ENCODE assay signal across 8 cellular contexts in genomic region chr1:144935310-144935709, GRCh38.
DNase-seq lines count a peak whose midpoint lies in the region; ATAC-seq, FAIRE-seq and TF ChIP-seq lines count a peak whose summit lies in the region.
"Not testable (repeated sequence)": the region's sequence is repeated elsewhere in the genome, so short reads cannot be mapped to it uniquely, and the experiment has no call there.

No MANE protein-coding gene starts in this region.

- H3K36me3 Mint-ChIP-seq in CD8-positive, alpha-beta T cell; activated CD8-positive, alpha-beta T cell treated with anti-CD3 and anti-CD28 coated beads, Interleukin-2, amount 10 ng/mL, durations not matched to agents 7 days and 5 days (ENCODE audit: low read depth); activated naive CD8-positive, alpha-beta T cell treated with anti-CD3 and anti-CD28 coated beads, Interleukin-2, amount 10 ng/mL, durations not matched to agents 7 days and 5 days; naive thymus-derived CD8-positive, alpha-beta T cell: not testable (repeated sequence)

- H2AFZ ChIP-seq in DND-41 (ENCODE audit: low read depth, low read length); K562 (ENCODE audit: low read depth, low read length); HepG2 (ENCODE audit: low read length): not testable (repeated sequence)

- not testable (repeated sequence) for FAIRE-seq in K562 (lab: Jason Lieb, UNC); HepG2 (lab: Jason Lieb, UNC)

- TF ChIP-seq RAD21 in K562 (CRISPR knock-in tag; conservative IDR thresholded peaks at IDR 0.05 in 1 of 2, IDR thresholded peaks at IDR 0.05 in 1 of 2); HepG2 (CRISPR knock-in tag; IDR thresholded peaks at IDR 0.05): not testable (repeated sequence)

- not testable (repeated sequence) for H3K27me3 Mint-ChIP-seq in CD8-positive, alpha-beta T cell (ENCODE audit: low read depth); activated CD8-positive, alpha-beta T cell treated with anti-CD3 and anti-CD28 coated beads, Interleukin-2, amount 10 ng/mL, durations not matched to agents 7 days and 5 days (ENCODE audit: low read depth); activated naive CD8-positive, alpha-beta T cell treated with anti-CD3 and anti-CD28 coated beads, Interleukin-2, amount 10 ng/mL, durations not matched to agents 7 days and 5 days; naive thymus-derived CD8-positive, alpha-beta T cell

- not testable (repeated sequence) for H3K27ac ChIP-seq in CD8-positive, alpha-beta T cell (ENCODE audit: low read depth, low read length); DND-41 (ENCODE audit: low read length); Panc1 (ENCODE audit: low read length); K562 (ENCODE audit: extremely low read depth, low read depth, low read length); HepG2 (ENCODE audit: extremely low read length, insufficient read depth, low read length)

- H3K27ac Mint-ChIP-seq in CD8-positive, alpha-beta T cell; activated CD8-positive, alpha-beta T cell treated with anti-CD3 and anti-CD28 coated beads, Interleukin-2, amount 10 ng/mL, durations not matched to agents 7 days and 5 days; activated naive CD8-positive, alpha-beta T cell treated with anti-CD3 and anti-CD28 coated beads, Interleukin-2, amount 10 ng/mL, durations not matched to agents 7 days and 5 days; naive thymus-derived CD8-positive, alpha-beta T cell: not testable (repeated sequence)

- in situ Hi-C loops in Panc1 (cut with HindIII; ENCODE audit: low pct_unique_long_range_greater_than_20kb, low sequenced_read_pairs); K562 (cut with MboI); HepG2 (cut with HindIII; ENCODE audit: extremely low pct_ligation_motif_present, low pct_unique_long_range_greater_than_20kb): not testable (repeated sequence)

- intact Hi-C loops in CD8-positive, alpha-beta T cell (cut with DNase I, micrococcal nuclease); Panc1 (cut with micrococcal nuclease; ENCODE audit: unreplicated experiment); K562 (cut with micrococcal nuclease); HepG2 (cut with micrococcal nuclease; ENCODE audit: unreplicated experiment): not testable (repeated sequence)

- H3K4me3 Mint-ChIP-seq in CD8-positive, alpha-beta T cell; activated CD8-positive, alpha-beta T cell treated with anti-CD3 and anti-CD28 coated beads, Interleukin-2, amount 10 ng/mL, durations not matched to agents 7 days and 5 days; activated naive CD8-positive, alpha-beta T cell treated with anti-CD3 and anti-CD28 coated beads, Interleukin-2, amount 10 ng/mL, durations not matched to agents 7 days and 5 days; naive thymus-derived CD8-positive, alpha-beta T cell: not testable (repeated sequence)

- TF ChIP-seq EP300 in K562 (IDR thresholded peaks at IDR 0.05; ENCODE audit: low read length); HepG2 (IDR thresholded peaks at IDR 0.05; ENCODE audit: low read depth in 2 of 2, low read length in 2 of 2); HepG2 (CRISPR knock-in tag; IDR thresholded peaks at IDR 0.05; ENCODE audit: borderline replicate concordance): not testable (repeated sequence)

- no CpG with 5 or more reads among the region's 3 CpGs for WGBS in K562 (ENCODE audit: insufficient coverage, low coverage, missing lambda C conversion rate)
- no CpG with 5 or more reads among the region's 3 CpGs for WGBS in HepG2 (ENCODE audit: low lambda C conversion rate)

- H3K9ac ChIP-seq in DND-41 (ENCODE audit: low read depth, low read length); K562 (ENCODE audit: insufficient read depth in 1 of 2, low read depth in 2 of 2, low read length in 2 of 2); HepG2 (ENCODE audit: insufficient read depth, low read depth, low read length): not testable (repeated sequence)

- CTCF ChIA-PET in CD8-positive, alpha-beta T cell (lab: Charles Lee); Panc1 (lab: Charles Lee); activated CD8-positive, alpha-beta T cell treated with anti-CD3 and anti-CD28 coated beads, Interleukin-2, amount 10 ng/mL, durations not matched to agents 7 days and 5 days (lab: Charles Lee); K562 (lab: Yijun Ruan, JAX; ENCODE audit: low intra/inter-chr PET ratio); HepG2 (lab: Yijun Ruan, JAX; ENCODE audit: low intra/inter-chr PET ratio, low total read pairs): not testable (repeated sequence)

- H4K20me1 ChIP-seq in DND-41 (ENCODE audit: insufficient read depth, low read length); K562 (replicated peaks; ENCODE audit: control insufficient read depth, insufficient read depth, low read length); HepG2 (ENCODE audit: insufficient read depth, low read length): not testable (repeated sequence)

- H3K4me1 ChIP-seq in CD8-positive, alpha-beta T cell (ENCODE audit: insufficient read depth, low read length); DND-41 (ENCODE audit: insufficient read depth, low read length); Panc1 (ENCODE audit: control insufficient read depth, insufficient read depth, low read length); K562 (replicated peaks in 1 of 2; ENCODE audit: control insufficient read depth in 2 of 2, insufficient read depth in 2 of 2, low read length in 2 of 2); HepG2 (ENCODE audit: insufficient read depth, low read length): not testable (repeated sequence)

- POLR2A ChIA-PET in CD8-positive, alpha-beta T cell (lab: Charles Lee); Panc1 (lab: Charles Lee); activated CD8-positive, alpha-beta T cell treated with anti-CD3 and anti-CD28 coated beads, Interleukin-2, amount 10 ng/mL, durations not matched to agents 7 days and 5 days (lab: Charles Lee); activated naive CD8-positive, alpha-beta T cell treated with anti-CD3 and anti-CD28 coated beads, Interleukin-2, amount 10 ng/mL, durations not matched to agents 7 days and 5 days (lab: Charles Lee); K562 (lab: Yijun Ruan, JAX); HepG2 (lab: Yijun Ruan, JAX); naive thymus-derived CD8-positive, alpha-beta T cell (lab: Charles Lee): not testable (repeated sequence)

- H3K9me1 ChIP-seq in K562 (ENCODE audit: control insufficient read depth, insufficient read depth, low read length), result not testable (repeated sequence)

- peak; percentile 48 for ATAC-seq in CD8-positive, alpha-beta T cell
- ATAC-seq in DND-41 (ENCODE audit: insufficient read depth, low read depth), result peak; percentile 77
- not testable (repeated sequence) for ATAC-seq in Panc1, K562, HepG2
- peak; percentile 50 for ATAC-seq in activated CD8-positive, alpha-beta T cell treated with anti-CD3 and anti-CD28 coated beads, Interleukin-2, amount 10 ng/mL, durations not matched to agents 7 days and 5 days
- peak; percentile 74 for ATAC-seq in activated naive CD8-positive, alpha-beta T cell treated with anti-CD3 and anti-CD28 coated beads, Interleukin-2, amount 10 ng/mL, durations not matched to agents 7 days and 5 days (ENCODE audit: low read depth)
- peak; percentile 76 to 84 for ATAC-seq in naive thymus-derived CD8-positive, alpha-beta T cell

- not testable (repeated sequence) for DNase-seq in CD8-positive, alpha-beta T cell; DND-41; Panc1 (ENCODE audit: low read depth, low spot score); activated CD8-positive, alpha-beta T cell treated with anti-CD3 and anti-CD28 coated beads, Interleukin-2, amount 10 ng/mL, durations not matched to agents 7 days and 5 days; activated naive CD8-positive, alpha-beta T cell treated with anti-CD3 and anti-CD28 coated beads, Interleukin-2, amount 10 ng/mL, durations not matched to agents 7 days and 5 days; K562 (ENCODE audit: extremely low read depth in 1 of 4, low spot score in 3 of 4); HepG2 (ENCODE audit: low spot score); naive thymus-derived CD8-positive, alpha-beta T cell

- not testable (repeated sequence) for H3K4me2 ChIP-seq in DND-41 (ENCODE audit: insufficient read depth, low read length); K562 (ENCODE audit: insufficient read depth, low read length); HepG2 (ENCODE audit: low read depth, low read length)

- H3K4me1 Mint-ChIP-seq in CD8-positive, alpha-beta T cell (ENCODE audit: low read depth); activated CD8-positive, alpha-beta T cell treated with anti-CD3 and anti-CD28 coated beads, Interleukin-2, amount 10 ng/mL, durations not matched to agents 7 days and 5 days (ENCODE audit: low read depth); activated naive CD8-positive, alpha-beta T cell treated with anti-CD3 and anti-CD28 coated beads, Interleukin-2, amount 10 ng/mL, durations not matched to agents 7 days and 5 days; naive thymus-derived CD8-positive, alpha-beta T cell: not testable (repeated sequence)

- H3K79me2 ChIP-seq in DND-41 (ENCODE audit: insufficient read depth, low read length); K562 (ENCODE audit: control insufficient read depth, insufficient read depth, low read length); HepG2 (ENCODE audit: insufficient read depth, low read length): not testable (repeated sequence)

- H3K27me3 ChIP-seq in CD8-positive, alpha-beta T cell (ENCODE audit: insufficient read depth, low read length); DND-41 (ENCODE audit: insufficient read depth, low read length, poor library complexity); Panc1 (ENCODE audit: control insufficient read depth, insufficient read depth, low read length); K562 (ENCODE audit: control insufficient read depth in 2 of 2, insufficient read depth in 2 of 2, low read length in 2 of 2); HepG2 (ENCODE audit: control insufficient read depth in 1 of 2, insufficient read depth in 2 of 2, low read length in 2 of 2): not testable (repeated sequence)

- TF ChIP-seq POLR2A in K562 (conservative IDR thresholded peaks at IDR 0.05); HepG2 (IDR thresholded peaks at IDR 0.05; ENCODE audit: insufficient read depth in 1 of 2, low read depth in 2 of 2, low read length in 2 of 2): not testable (repeated sequence)

- not testable (repeated sequence) for TF ChIP-seq CTCF in CD8-positive, alpha-beta T cell (IDR thresholded peaks at IDR 0.05); DND-41 (IDR thresholded peaks at IDR 0.05; ENCODE audit: borderline replicate concordance, extremely low read depth, low read length, poor library complexity, severe bottlenecking); Panc1 (IDR thresholded peaks at IDR 0.05); K562 (IDR thresholded peaks at IDR 0.05 in 2 of 3, conservative IDR thresholded peaks at IDR 0.05 in 1 of 3; ENCODE audit: insufficient read depth in 2 of 3, low read depth in 1 of 3, low read length in 3 of 3); HepG2 (CRISPR knock-in tag; IDR thresholded peaks at IDR 0.05)

- BruUV-seq in Panc1 (replicated peaks; lab: Mats Ljungman, UMichigan), result TSS peak; percentile 72
- TSS peak; percentile 42 for BruUV-seq in K562 (replicated peaks; lab: Mats Ljungman, UMichigan)
- TSS peak; percentile 32 for BruUV-seq in HepG2 (replicated peaks; lab: Mats Ljungman, UMichigan)

- H3K9me3 Mint-ChIP-seq in CD8-positive, alpha-beta T cell; activated CD8-positive, alpha-beta T cell treated with anti-CD3 and anti-CD28 coated beads, Interleukin-2, amount 10 ng/mL, durations not matched to agents 7 days and 5 days (ENCODE audit: insufficient read depth); activated naive CD8-positive, alpha-beta T cell treated with anti-CD3 and anti-CD28 coated beads, Interleukin-2, amount 10 ng/mL, durations not matched to agents 7 days and 5 days; naive thymus-derived CD8-positive, alpha-beta T cell: not testable (repeated sequence)

- H3K36me3 ChIP-seq in CD8-positive, alpha-beta T cell (ENCODE audit: insufficient read depth, low read length); DND-41 (ENCODE audit: insufficient read depth, low read length); Panc1 (ENCODE audit: control insufficient read depth, insufficient read depth, low read length); K562 (ENCODE audit: control insufficient read depth, insufficient read depth, low read length); HepG2 (replicated peaks in 1 of 2; ENCODE audit: control insufficient read depth in 1 of 2, insufficient read depth in 2 of 2, low read length in 2 of 2): not testable (repeated sequence)

- H3K4me3 ChIP-seq in CD8-positive, alpha-beta T cell (ENCODE audit: low read depth, low read length); DND-41 (ENCODE audit: low read depth in 1 of 2, low read length in 2 of 2); Panc1 (ENCODE audit: low read depth in 2 of 2, low read length in 2 of 2); K562; HepG2 (replicated peaks in 1 of 3; ENCODE audit: insufficient read depth in 1 of 3, low read depth in 2 of 3, low read length in 3 of 3): not testable (repeated sequence)

- H3K9me3 ChIP-seq in CD8-positive, alpha-beta T cell (ENCODE audit: low read length); DND-41 (ENCODE audit: insufficient read depth, low read length, severe bottlenecking); Panc1 (ENCODE audit: control insufficient read depth, insufficient read depth, low read depth, low read length); K562 (replicated peaks; ENCODE audit: control insufficient read depth, insufficient read depth, low read depth, low read length); HepG2 (ENCODE audit: low read length): not testable (repeated sequence)
